Comparison of ENCODE assay signal across 8 cellular contexts in the genomic region with DNA sequence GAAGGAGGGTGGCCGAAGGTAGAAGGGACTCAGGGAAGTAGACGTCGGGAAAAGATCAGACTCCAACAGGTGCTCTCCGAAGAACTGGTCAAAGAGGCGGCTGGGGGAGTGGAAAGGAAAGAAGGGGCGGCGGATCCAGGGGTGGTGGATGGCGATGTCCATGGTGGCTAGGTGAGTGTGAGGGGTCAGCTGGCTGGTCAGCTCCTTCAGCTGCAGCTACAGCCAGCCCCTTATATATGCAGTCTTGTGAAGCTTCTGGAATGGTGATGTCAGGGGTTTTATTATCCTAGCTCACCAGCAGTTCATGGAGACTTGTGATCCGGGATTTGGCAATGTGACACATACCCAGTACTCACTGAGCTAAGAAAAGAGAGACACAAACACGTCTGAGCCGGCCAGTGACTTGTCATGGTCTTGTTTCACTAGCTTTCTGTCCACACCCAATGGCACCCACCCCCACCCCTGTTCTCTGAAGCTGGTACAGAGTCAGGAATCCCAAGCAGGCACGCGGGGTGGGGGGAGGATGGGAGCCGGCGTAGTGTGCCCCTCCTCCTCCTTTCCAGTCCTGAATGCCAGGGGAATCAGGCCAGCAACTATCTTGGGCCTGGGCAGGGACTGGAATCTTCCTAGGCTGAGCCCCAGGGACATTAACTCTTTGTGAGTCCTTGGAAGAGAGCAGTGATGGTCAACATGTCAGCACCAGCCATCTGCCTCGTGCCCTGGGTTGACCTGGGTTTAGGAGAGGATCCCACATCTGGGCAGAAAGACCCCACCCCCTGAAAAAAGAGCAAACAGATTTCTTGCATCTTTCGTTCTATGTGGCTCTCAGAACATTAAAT.
A peak's percentile ranks its signal among the peaks of the same experiment; 100 is the strongest.
DNase-seq lines count a peak whose midpoint lies in the region; ATAC-seq and TF ChIP-seq lines count a peak whose summit lies in the region.

Gene CRYAB, minus strand, starts transcription at position 208 of the 839 bp plus-strand sequence. Its CDS starts 46 bp downstream, at position 162.

- no peaks in the 10 kb centered on the region for H3K9me3 ChIP-seq in stomach smooth muscle (ENCODE audit: control insufficient read depth in 2 of 2, low read length in 2 of 2)

- peaks cover 43% of the 10 kb centered on the region for H3K4me1 ChIP-seq in stomach smooth muscle (ENCODE audit: control insufficient read depth, insufficient read depth, low read length)

- H3K27me3 ChIP-seq in stomach smooth muscle (ENCODE audit: control insufficient read depth in 1 of 2, insufficient read depth in 2 of 2, low read length in 2 of 2): no peaks in the 10 kb centered on the region

- H3K4me3 ChIP-seq in choroid plexus epithelial cell (ENCODE audit: low read depth, low read length) (peak within 1 kb of the TSS; percentile 41), stomach smooth muscle (ENCODE audit: low read length in 2 of 2) (peak within 1 kb of the TSS; percentile 81 to 83)

- peak within 1 kb of the TSS; percentile 94 for H3K27ac ChIP-seq in stomach smooth muscle (ENCODE audit: low read length)

- ATAC-seq in GM19035 (IDR thresholded peaks at IDR 0.05; ENCODE audit: unreplicated experiment) (no peak), GM18498 (IDR thresholded peaks at IDR 0.05; ENCODE audit: unreplicated experiment) (no peak)

- TF ChIP-seq CTCF in choroid plexus epithelial cell (conservative IDR thresholded peaks at IDR 0.05; ENCODE audit: low read depth, low read length): no peak

- H3K36me3 ChIP-seq in stomach smooth muscle (ENCODE audit: control insufficient read depth in 2 of 2, insufficient read depth in 2 of 2, low read length in 2 of 2): peaks cover 2 to 14% of the 10 kb centered on the region in 2 donors

- peak within 1 kb of the TSS; percentile 86 to 89 for H3K9ac ChIP-seq in stomach smooth muscle (ENCODE audit: low read length in 2 of 2)

- peak; percentile 51 for DNase-seq in HS-27A (ENCODE audit: low read depth)
- peak; percentile 69 for DNase-seq in choroid plexus epithelial cell (ENCODE audit: low read depth)
- DNase-seq in kidney glomerular epithelial cell (lab: John Stamatoyannopoulos, UW): peak; percentile 87
- no peak for DNase-seq in DMS153 treated with DMSO at 0.1 percent for 48 hours (lab: John Stamatoyannopoulos, UW; ENCODE audit: unreplicated experiment)
- DNase-seq in SKM-1 (lab: John Stamatoyannopoulos, UW; ENCODE audit: unreplicated experiment): no peak

Comparison
In these comparisons a context has a peak if more than half of its experiments do, and no peak if none do; other contexts are left out.
1. DNase-seq: peak in HS-27A (single experiment), choroid plexus epithelial cell (single experiment) and kidney glomerular epithelial cell (single experiment); none in DMS153 treated with DMSO at 0.1 percent for 48 hours (single experiment) and SKM-1 (single experiment).